ENCODE assay signal across 1 cellular context in the genomic region with DNA sequence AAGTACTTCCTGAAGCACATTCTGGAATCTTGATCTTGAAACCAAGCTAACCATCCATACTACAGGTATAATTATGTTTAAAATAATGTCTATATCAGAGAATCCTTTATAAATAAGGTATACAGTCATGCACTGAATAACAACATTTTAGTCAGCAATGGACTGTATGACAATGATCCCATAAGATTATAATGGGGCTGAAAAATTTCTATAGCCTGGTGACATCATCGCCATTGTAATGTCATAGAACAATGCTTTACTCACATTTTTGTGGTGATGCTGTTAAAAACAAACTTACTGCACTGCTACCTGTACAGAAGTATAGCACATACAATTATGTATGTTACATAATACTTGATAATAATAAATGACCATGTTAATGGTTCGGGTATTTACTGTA.
TF ChIP-seq lines count a peak whose summit lies in the region.

No MANE protein-coding gene starts in this region.

TF ChIP-seq in HEK293, 187 proteins besides CTCF, POLR2A, EP300 and RAD21:
- TF ChIP-seq, protein P1, sequence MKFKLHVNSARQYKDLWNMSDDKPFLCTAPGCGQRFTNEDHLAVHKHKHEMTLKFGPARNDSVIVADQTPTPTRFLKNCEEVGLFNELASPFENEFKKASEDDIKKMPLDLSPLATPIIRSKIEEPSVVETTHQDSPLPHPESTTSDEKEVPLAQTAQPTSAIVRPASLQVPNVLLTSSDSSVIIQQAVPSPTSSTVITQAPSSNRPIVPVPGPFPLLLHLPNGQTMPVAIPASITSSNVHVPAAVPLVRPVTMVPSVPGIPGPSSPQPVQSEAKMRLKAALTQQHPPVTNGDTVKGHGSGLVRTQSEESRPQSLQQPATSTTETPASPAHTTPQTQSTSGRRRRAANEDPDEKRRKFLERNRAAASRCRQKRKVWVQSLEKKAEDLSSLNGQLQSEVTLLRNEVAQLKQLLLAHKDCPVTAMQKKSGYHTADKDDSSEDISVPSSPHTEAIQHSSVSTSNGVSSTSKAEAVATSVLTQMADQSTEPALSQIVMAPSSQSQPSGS (tag by site-specific recombination; IDR thresholded peaks at IDR 0.05; ENCODE audit: low read depth): peak; percentile 53; the same call in 1 of the 2 replicates
- no peak for TF ChIP-seq ZNF571 (tag by site-specific recombination; IDR thresholded peaks at IDR 0.05)
